In the genomic region with DNA sequence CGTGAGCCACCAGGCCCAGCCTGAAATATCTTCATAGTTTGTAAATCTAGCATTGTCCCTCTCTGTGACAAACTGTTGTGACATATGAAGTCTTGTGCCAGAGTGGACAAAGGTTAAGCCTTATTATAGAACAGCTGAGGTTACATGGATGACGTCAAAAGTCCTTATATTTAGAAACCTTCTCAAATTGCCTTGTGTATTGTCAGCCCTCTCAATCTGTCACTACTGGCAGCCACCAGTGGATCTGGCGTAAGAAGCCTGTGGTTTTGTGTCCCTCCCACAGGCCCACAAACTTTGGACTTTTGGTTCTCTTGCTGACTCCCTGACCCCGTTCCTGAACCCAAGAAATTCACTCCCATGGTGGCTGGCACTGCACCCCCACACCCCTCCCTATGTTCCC, we compare ENCODE assay signal across 15 cellular contexts.
DNase-seq lines count a peak whose midpoint lies in the region; ATAC-seq, FAIRE-seq and TF ChIP-seq lines count a peak whose summit lies in the region.
"Had no signal": no experiment of that assay in that cellular context is flagged by ENCODE, and none has a peak within 500 bp of the region (broad histone marks: within the 10 kb centered on the region; RNA-seq: fewer than 3 reads in every experiment).

No MANE protein-coding gene starts in this region.

- H3K27ac ChIP-seq in GM12878 (ENCODE audit: control insufficient read depth, insufficient read depth) (no peak overlapping the region), hepatocyte (peak overlapping the region; percentile 20), small intestine (ENCODE audit: low read depth in 1 of 2, low read length in 1 of 2) (no peak overlapping the region)
- H3K27ac ChIP-seq: neutrophil had no signal

- TF ChIP-seq EP300 in GM12878 (IDR thresholded peaks at IDR 0.05; ENCODE audit: borderline replicate concordance in 1 of 2, control insufficient read depth in 1 of 2, low read depth in 2 of 2, low read length in 2 of 2): peak; percentile 21 to 62; a peak in 2 of 4 replicates

- in situ Hi-C loops in GM12878 (cut with MboI): no loop called here

- H3K36me3 ChIP-seq in GM12878 (ENCODE audit: control insufficient read depth in 2 of 2, insufficient read depth in 2 of 2, low read length in 1 of 2): no peaks in the 10 kb centered on the region
- no peaks in the 10 kb centered on the region for H3K36me3 ChIP-seq in hepatocyte (replicated peaks; ENCODE audit: insufficient read depth, low read depth)
- H3K36me3 ChIP-seq in small intestine (ENCODE audit: control insufficient read depth in 2 of 2, insufficient read depth in 2 of 2, low read length in 2 of 2): no peaks in the 10 kb centered on the region
- H3K36me3 ChIP-seq: neutrophil had no signal

- 61% methylated on average over 4 of the region's 4 CpGs for WGBS in GM12878 (ENCODE audit: insufficient coverage, insufficient replicate concordance, low lambda C conversion rate, missing lambda C conversion rate)
- 78% methylated on average over 4 of the region's 4 CpGs for WGBS in hepatocyte (ENCODE audit: low lambda C conversion rate, missing lambda C conversion rate)
- WGBS in small intestine, 3 donors: 41 to 55% (median 47%) methylated on average over 4 of the region's 4 CpGs

- CTCF ChIA-PET in GM12878 (lab: Yijun Ruan, JAX): interaction anchor here (0.7 to 4.5 kb wide), 5 partner anchors 13 to 247 kb away, joined by 3 to 28 read pairs (median 8); no protein-coding TSS in a partner anchor

- TF ChIP-seq CTCF in GM12878 (IDR thresholded peaks at IDR 0.05 in 2 of 3, conservative IDR thresholded peaks at IDR 0.05 in 1 of 3; ENCODE audit: control insufficient read depth in 2 of 3, extremely low read depth in 1 of 3, insufficient read depth in 1 of 3, low read depth in 3 of 3, low read length in 3 of 3) (no peak), hepatocyte (IDR thresholded peaks at IDR 0.05; ENCODE audit: poor library complexity) (no peak)

- H3K27me3 ChIP-seq in GM12878 (replicated peaks in 1 of 2; ENCODE audit: control insufficient read depth in 2 of 2, insufficient read depth in 2 of 2, low read length in 1 of 2) (no peaks in the 10 kb centered on the region), hepatocyte (no peaks in the 10 kb centered on the region), small intestine (ENCODE audit: control insufficient read depth in 2 of 2, insufficient read depth in 2 of 2, low read length in 2 of 2) (no peaks in the 10 kb centered on the region)

- no peak for TF ChIP-seq RAD21 in GM12878 (IDR thresholded peaks at IDR 0.05; ENCODE audit: insufficient read depth, low read depth, low read length)

- H3K79me2 ChIP-seq in GM12878 (ENCODE audit: control insufficient read depth, insufficient read depth, low read length) (no peaks in the 10 kb centered on the region), hepatocyte (no peaks in the 10 kb centered on the region)

- H3K4me1 ChIP-seq in GM12878 (ENCODE audit: control insufficient read depth, insufficient read depth, low read length): peaks cover 9% of the 10 kb centered on the region
- no peaks in the 10 kb centered on the region for H3K4me1 ChIP-seq in hepatocyte (ENCODE audit: insufficient read depth)
- peaks cover 2 to 8% of the 10 kb centered on the region in 2 donors for H3K4me1 ChIP-seq in small intestine (ENCODE audit: control insufficient read depth in 2 of 2, insufficient read depth in 1 of 2, low read depth in 1 of 2, low read length in 1 of 2)

- TF ChIP-seq POLR2A in GM12878 (IDR thresholded peaks at IDR 0.05; ENCODE audit: low read depth, low read length): no peak

- POLR2A ChIA-PET in GM12878 (lab: Charles Lee): interaction anchor here (0.7 to 2.6 kb wide), 7 partner anchors 11 to 202 kb away, joined by 3 to 10 read pairs (median 4); a partner anchor contains a TSS

- H3K4me3 ChIP-seq in GM12878: no peak overlapping the region
- no peak overlapping the region for H3K4me3 ChIP-seq in hepatocyte
- no peak overlapping the region for H3K4me3 ChIP-seq in small intestine (ENCODE audit: low read depth in 1 of 2, low read length in 2 of 2)

- H4K20me1 ChIP-seq in GM12878 (ENCODE audit: control insufficient read depth, insufficient read depth): no peaks in the 10 kb centered on the region
- no peaks in the 10 kb centered on the region for H4K20me1 ChIP-seq in hepatocyte (ENCODE audit: insufficient read depth, poor library complexity, severe bottlenecking)

- no peak overlapping the region for H3K9ac ChIP-seq in GM12878 (ENCODE audit: control insufficient read depth, insufficient read depth, low read length)

- H3K9me3 ChIP-seq in GM12878 (replicated peaks; ENCODE audit: control insufficient read depth, insufficient read depth, low read length) (no peaks in the 10 kb centered on the region), hepatocyte (ENCODE audit: low read depth) (no peaks in the 10 kb centered on the region), small intestine (ENCODE audit: control insufficient read depth, low read depth) (no peaks in the 10 kb centered on the region)
- H3K9me3 ChIP-seq: neutrophil had no signal

- no peaks in the 10 kb centered on the region for H3K9me2 ChIP-seq in hepatocyte (replicated peaks; ENCODE audit: insufficient read depth)

- peak; percentile 44 for ATAC-seq in GM12878
- no peak for ATAC-seq in HG02588 (IDR thresholded peaks at IDR 0.05; ENCODE audit: unreplicated experiment)

- SMC1A ChIA-PET in GM12878 (lab: Charles Lee; ENCODE audit: uncharacterized antibody, unreplicated experiment): interaction anchor here (0.6 to 11.0 kb wide), 21 partner anchors 9 to 201 kb away, joined by 3 to 94 read pairs (median 7); a partner anchor contains a TSS

- no peak overlapping the region for H3K4me2 ChIP-seq in GM12878 (ENCODE audit: control insufficient read depth, insufficient read depth)
- H3K4me2 ChIP-seq in hepatocyte: no peak overlapping the region

- intact Hi-C loops in GM12878 (cut with micrococcal nuclease; ENCODE audit: unreplicated experiment): loop anchor here (5.0 kb wide), 2 partner anchors 166 to 211 kb away; a partner anchor contains a TSS

- DNase-seq in NOMO-1 (lab: John Stamatoyannopoulos, UW; ENCODE audit: unreplicated experiment in 2 of 2) (peak; percentile 43 to 67), NOMO-1 treated with dmso at 0.1 percent for 144 hours (lab: John Stamatoyannopoulos, UW; ENCODE audit: unreplicated experiment) (no peak), GM12878 (ENCODE audit: low read depth, low spot score) (no peak), hepatocyte (ENCODE audit: low spot score) (peak; percentile 47), small intestine (peak; percentile 66), NCI-H345 treated with DMSO at 0.1 percent for 48 hours (lab: John Stamatoyannopoulos, UW; ENCODE audit: unreplicated experiment) (no peak)
- DNase-seq in activated CD4-positive, alpha-beta T cell treated with anti-CD3 and anti-CD28 coated beads, Interleukin-2, amount 50 U/mL, for 4 hours: no peak
- DNase-seq: activated CD8-positive, alpha-beta memory T cell treated with anti-CD3 and anti-CD28 coated beads for 24 hours; head of caudate nucleus; NCI-H1105 treated with DMSO at 0.1 percent for 48 hours; NCI-H510A treated with DMSO at 0.1 percent for 48 hours; stimulated activated CD8-positive, alpha-beta memory T cell treated with anti-CD3 and anti-CD28 coated beads, Interleukin-4, amount 100 ng/mL, for 48 hours had no signal

- BruUV-seq in GM12878 (replicated peaks; lab: Mats Ljungman, UMichigan): no TSS peak

- H2AFZ ChIP-seq in GM12878 (ENCODE audit: control insufficient read depth, low read depth, low read length) (no peak overlapping the region), hepatocyte (no peak overlapping the region)

- RAD21 ChIA-PET in GM12878 (lab: Charles Lee; ENCODE audit: unreplicated experiment): interaction anchor here (0.8 to 5.1 kb wide), 14 partner anchors 12 to 467 kb away, joined by 3 to 43 read pairs (median 4); a partner anchor contains a TSS

- FAIRE-seq in GM12878 (lab: Jason Lieb, UNC): no peak
- no peak for FAIRE-seq in small intestine (lab: Jason Lieb, UNC)
- FAIRE-seq: A204.1 had no signal

TF ChIP-seq in GM12878, 131 proteins besides CTCF, POLR2A, EP300 and RAD21 (continues in another document):
- TF ChIP-seq IKZF2 (IDR thresholded peaks at IDR 0.05) (peak; percentile 57 to 69; a peak in 3 of 4 replicates), IKZF1 (conservative IDR thresholded peaks at IDR 0.05) (peak; percentile 78), BHLHE40 (IDR thresholded peaks at IDR 0.05; ENCODE audit: borderline replicate concordance in 1 of 2, low read depth in 2 of 2, low read length in 1 of 2) (peak in 1 of 2 experiments; percentile 91; a peak in 2 of 4 replicates), BMI1 (IDR thresholded peaks at IDR 0.05; ENCODE audit: borderline replicate concordance) (peak; percentile 34; the same call in 1 of the 2 replicates), ZSCAN29 (IDR thresholded peaks at IDR 0.05) (0 out of 2 replicates have a peak, but pooled peaks have one; percentile 41), NBN (IDR thresholded peaks at IDR 0.05) (0 out of 2 replicates have a peak, but pooled peaks have one; percentile 45), DPF2 (IDR thresholded peaks at IDR 0.05) (peak; percentile 63; the same call in 1 of the 2 replicates), CREM (IDR thresholded peaks at IDR 0.05; ENCODE audit: low read depth) (peak; percentile 48; the same call in 1 of the 2 replicates)
- TF ChIP-seq, protein P1, sequence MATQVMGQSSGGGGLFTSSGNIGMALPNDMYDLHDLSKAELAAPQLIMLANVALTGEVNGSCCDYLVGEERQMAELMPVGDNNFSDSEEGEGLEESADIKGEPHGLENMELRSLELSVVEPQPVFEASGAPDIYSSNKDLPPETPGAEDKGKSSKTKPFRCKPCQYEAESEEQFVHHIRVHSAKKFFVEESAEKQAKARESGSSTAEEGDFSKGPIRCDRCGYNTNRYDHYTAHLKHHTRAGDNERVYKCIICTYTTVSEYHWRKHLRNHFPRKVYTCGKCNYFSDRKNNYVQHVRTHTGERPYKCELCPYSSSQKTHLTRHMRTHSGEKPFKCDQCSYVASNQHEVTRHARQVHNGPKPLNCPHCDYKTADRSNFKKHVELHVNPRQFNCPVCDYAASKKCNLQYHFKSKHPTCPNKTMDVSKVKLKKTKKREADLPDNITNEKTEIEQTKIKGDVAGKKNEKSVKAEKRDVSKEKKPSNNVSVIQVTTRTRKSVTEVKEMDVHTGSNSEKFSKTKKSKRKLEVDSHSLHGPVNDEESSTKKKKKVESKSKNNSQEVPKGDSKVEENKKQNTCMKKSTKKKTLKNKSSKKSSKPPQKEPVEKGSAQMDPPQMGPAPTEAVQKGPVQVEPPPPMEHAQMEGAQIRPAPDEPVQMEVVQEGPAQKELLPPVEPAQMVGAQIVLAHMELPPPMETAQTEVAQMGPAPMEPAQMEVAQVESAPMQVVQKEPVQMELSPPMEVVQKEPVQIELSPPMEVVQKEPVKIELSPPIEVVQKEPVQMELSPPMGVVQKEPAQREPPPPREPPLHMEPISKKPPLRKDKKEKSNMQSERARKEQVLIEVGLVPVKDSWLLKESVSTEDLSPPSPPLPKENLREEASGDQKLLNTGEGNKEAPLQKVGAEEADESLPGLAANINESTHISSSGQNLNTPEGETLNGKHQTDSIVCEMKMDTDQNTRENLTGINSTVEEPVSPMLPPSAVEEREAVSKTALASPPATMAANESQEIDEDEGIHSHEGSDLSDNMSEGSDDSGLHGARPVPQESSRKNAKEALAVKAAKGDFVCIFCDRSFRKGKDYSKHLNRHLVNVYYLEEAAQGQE (IDR thresholded peaks at IDR 0.05; ENCODE audit: low read depth, low read length): no peak

Comparison
In these comparisons a context has a peak if more than half of its experiments do, and no peak if none do; other contexts are left out.
1. DNase-seq: peak in NOMO-1 (2 of 2), hepatocyte (single experiment) and small intestine (single experiment); none in NOMO-1 treated with dmso at 0.1 percent for 144 hours (single experiment), GM12878 (single experiment), NCI-H345 treated with DMSO at 0.1 percent for 48 hours (single experiment) and activated CD4-positive, alpha-beta T cell treated with anti-CD3 and anti-CD28 coated beads, Interleukin-2, amount 50 U/mL, for 4 hours (0 of 2).